In genomic region chr2:53784431-53784830, GRCh38 we compare ENCODE assay signal across 2 cellular contexts.
A peak's percentile ranks its signal among the peaks of the same experiment; 100 is the strongest.
TF ChIP-seq lines count a peak whose summit lies in the region.

No MANE protein-coding gene starts in this region.

TF ChIP-seq in HepG2, 621 proteins besides CTCF, POLR2A, EP300 and RAD21:
- TF ChIP-seq ZNF850 (CRISPR knock-in tag; conservative IDR thresholded peaks at IDR 0.05) (no peak), ATF7 (IDR thresholded peaks at IDR 0.05) (peak; percentile 70), ATF7 (CRISPR knock-in tag; IDR thresholded peaks at IDR 0.05) (no peak)
- TF ChIP-seq, protein P1, sequence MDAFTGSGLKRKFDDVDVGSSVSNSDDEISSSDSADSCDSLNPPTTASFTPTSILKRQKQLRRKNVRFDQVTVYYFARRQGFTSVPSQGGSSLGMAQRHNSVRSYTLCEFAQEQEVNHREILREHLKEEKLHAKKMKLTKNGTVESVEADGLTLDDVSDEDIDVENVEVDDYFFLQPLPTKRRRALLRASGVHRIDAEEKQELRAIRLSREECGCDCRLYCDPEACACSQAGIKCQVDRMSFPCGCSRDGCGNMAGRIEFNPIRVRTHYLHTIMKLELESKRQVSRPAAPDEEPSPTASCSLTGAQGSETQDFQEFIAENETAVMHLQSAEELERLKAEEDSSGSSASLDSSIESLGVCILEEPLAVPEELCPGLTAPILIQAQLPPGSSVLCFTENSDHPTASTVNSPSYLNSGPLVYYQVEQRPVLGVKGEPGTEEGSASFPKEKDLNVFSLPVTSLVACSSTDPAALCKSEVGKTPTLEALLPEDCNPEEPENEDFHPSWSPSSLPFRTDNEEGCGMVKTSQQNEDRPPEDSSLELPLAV (CRISPR knock-in tag; conservative IDR thresholded peaks at IDR 0.05; ENCODE audit: low read depth) = no peak

TF ChIP-seq in WTC11, 78 proteins besides CTCF, POLR2A, EP300 and RAD21:
- TF ChIP-seq FOXK1 (CRISPR knock-in tag; IDR thresholded peaks at IDR 0.05) (no peak), ELF4 (CRISPR knock-in tag; IDR thresholded peaks at IDR 0.05; ENCODE audit: low read depth) (no peak), MLX (CRISPR knock-in tag; IDR thresholded peaks at IDR 0.05) (no peak), SOX15 (CRISPR knock-in tag; IDR thresholded peaks at IDR 0.05) (no peak), E2F4 (CRISPR knock-in tag; IDR thresholded peaks at IDR 0.05; ENCODE audit: borderline replicate concordance, low read depth) (no peak), RELA (CRISPR knock-in tag; IDR thresholded peaks at IDR 0.05; ENCODE audit: borderline replicate concordance) (no peak), SMAD3 (CRISPR knock-in tag; IDR thresholded peaks at IDR 0.05; ENCODE audit: borderline replicate concordance) (no peak), NR2C2 (CRISPR knock-in tag; IDR thresholded peaks at IDR 0.05) (no peak), MAX (CRISPR knock-in tag; IDR thresholded peaks at IDR 0.05) (no peak), FOXJ3 (CRISPR knock-in tag; IDR thresholded peaks at IDR 0.05; ENCODE audit: borderline replicate concordance) (no peak)
- TF ChIP-seq, protein P2, sequence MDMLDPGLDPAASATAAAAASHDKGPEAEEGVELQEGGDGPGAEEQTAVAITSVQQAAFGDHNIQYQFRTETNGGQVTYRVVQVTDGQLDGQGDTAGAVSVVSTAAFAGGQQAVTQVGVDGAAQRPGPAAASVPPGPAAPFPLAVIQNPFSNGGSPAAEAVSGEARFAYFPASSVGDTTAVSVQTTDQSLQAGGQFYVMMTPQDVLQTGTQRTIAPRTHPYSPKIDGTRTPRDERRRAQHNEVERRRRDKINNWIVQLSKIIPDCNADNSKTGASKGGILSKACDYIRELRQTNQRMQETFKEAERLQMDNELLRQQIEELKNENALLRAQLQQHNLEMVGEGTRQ (CRISPR knock-in tag; IDR thresholded peaks at IDR 0.05) = no peak
- TF ChIP-seq, protein P3, sequence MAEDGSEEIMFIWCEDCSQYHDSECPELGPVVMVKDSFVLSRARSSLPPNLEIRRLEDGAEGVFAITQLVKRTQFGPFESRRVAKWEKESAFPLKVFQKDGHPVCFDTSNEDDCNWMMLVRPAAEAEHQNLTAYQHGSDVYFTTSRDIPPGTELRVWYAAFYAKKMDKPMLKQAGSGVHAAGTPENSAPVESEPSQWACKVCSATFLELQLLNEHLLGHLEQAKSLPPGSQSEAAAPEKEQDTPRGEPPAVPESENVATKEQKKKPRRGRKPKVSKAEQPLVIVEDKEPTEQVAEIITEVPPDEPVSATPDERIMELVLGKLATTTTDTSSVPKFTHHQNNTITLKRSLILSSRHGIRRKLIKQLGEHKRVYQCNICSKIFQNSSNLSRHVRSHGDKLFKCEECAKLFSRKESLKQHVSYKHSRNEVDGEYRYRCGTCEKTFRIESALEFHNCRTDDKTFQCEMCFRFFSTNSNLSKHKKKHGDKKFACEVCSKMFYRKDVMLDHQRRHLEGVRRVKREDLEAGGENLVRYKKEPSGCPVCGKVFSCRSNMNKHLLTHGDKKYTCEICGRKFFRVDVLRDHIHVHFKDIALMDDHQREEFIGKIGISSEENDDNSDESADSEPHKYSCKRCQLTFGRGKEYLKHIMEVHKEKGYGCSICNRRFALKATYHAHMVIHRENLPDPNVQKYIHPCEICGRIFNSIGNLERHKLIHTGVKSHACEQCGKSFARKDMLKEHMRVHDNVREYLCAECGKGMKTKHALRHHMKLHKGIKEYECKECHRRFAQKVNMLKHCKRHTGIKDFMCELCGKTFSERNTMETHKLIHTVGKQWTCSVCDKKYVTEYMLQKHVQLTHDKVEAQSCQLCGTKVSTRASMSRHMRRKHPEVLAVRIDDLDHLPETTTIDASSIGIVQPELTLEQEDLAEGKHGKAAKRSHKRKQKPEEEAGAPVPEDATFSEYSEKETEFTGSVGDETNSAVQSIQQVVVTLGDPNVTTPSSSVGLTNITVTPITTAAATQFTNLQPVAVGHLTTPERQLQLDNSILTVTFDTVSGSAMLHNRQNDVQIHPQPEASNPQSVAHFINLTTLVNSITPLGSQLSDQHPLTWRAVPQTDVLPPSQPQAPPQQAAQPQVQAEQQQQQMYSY (CRISPR knock-in tag; IDR thresholded peaks at IDR 0.05) = no peak
- TF ChIP-seq, protein P4, sequence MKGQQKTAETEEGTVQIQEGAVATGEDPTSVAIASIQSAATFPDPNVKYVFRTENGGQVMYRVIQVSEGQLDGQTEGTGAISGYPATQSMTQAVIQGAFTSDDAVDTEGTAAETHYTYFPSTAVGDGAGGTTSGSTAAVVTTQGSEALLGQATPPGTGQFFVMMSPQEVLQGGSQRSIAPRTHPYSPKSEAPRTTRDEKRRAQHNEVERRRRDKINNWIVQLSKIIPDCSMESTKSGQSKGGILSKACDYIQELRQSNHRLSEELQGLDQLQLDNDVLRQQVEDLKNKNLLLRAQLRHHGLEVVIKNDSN (CRISPR knock-in tag; IDR thresholded peaks at IDR 0.05) = no peak
- TF ChIP-seq, protein P5, sequence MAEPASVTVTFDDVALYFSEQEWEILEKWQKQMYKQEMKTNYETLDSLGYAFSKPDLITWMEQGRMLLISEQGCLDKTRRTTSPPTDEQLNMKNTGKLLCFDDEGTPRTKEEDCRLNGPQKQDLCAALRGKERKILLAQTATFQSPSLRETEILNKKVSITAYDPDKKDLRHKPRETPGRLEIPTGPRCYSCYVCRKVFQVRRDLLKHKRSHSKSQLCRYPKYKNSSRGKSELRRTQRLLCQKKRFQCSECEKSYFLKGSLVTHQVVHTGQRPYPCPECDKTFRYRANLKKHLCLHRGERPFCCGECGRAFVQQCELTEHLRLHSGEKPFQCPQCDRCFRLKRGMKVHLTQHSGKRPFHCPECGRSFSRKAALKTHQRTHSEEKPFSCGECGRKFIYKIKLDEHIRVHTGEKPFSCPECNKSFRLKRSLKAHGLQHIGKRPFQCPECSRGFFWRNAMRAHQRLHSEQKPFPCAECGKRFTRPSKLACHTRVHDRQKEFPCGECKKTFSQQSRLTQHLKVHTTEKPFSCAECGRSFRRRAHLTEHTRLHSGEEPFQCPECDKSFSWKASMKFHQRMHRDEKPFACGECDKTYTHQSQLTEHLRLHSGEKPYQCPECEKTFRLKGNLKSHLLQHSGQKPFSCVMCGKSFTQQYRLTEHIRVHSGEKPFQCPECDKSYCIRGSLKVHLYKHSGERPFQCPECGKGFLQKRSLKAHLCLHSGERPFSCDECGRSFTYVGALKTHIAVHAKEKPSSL (CRISPR knock-in tag; conservative IDR thresholded peaks at IDR 0.05) = no peak
